ENCODE assay signal across 9 cellular contexts in the genomic region with DNA sequence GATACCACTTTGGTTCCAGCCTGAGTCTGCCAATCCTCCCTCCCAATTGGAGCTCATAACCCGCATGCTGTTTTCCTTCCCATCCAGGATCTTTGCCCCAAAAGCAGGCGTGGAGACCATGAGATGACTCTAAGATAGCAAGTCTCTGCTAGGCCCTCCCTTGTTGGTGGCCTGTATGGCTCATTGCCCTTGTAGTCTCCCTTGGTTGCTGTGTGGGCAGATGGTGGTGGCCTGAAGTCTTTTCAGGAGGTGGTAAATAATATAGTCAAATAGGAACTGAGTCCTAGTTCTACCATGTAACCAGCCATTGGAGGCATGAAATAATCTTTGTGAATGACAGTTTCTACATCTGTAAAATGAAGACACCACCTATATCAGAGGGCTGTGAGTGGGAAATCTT. TPM values are rescaled to one million over a fixed set of nuclear protein-coding genes. Genes with fewer than 3 reads are reported as not detected.
DNase-seq lines count a peak whose midpoint lies in the region; ATAC-seq and TF ChIP-seq lines count a peak whose summit lies in the region.
"Had no signal": no experiment of that assay in that cellular context is flagged by ENCODE, and none has a peak within 500 bp of the region (broad histone marks: within the 10 kb centered on the region; RNA-seq: fewer than 3 reads in every experiment).

No MANE protein-coding gene starts in this region.

- peaks cover 8% of the 10 kb centered on the region for H3K36me3 Mint-ChIP-seq in T-helper 1 cell treated with Interleukin-12 subunit alpha and Interleukin-12 subunit beta and Interleukin-4 antibody, amounts not matched to agents 30 μg/mL and 1 μg/mL, for 36 hours (ENCODE audit: low read depth)
- H3K36me3 Mint-ChIP-seq in stimulated activated effector memory CD8-positive, alpha-beta T cell treated with anti-CD3 and anti-CD28 coated beads, Interleukin-12 subunit alpha, Interleukin-12 subunit beta, amount 100 ng/mL, for 72 hours = peaks cover 26% of the 10 kb centered on the region

- in situ Hi-C loops in ACHN (cut with HindIII; ENCODE audit: low pct_ligation_motif_present, low pct_unique_long_range_greater_than_20kb, low sequenced_read_pairs) = no loop called here

- H3K27ac Mint-ChIP-seq in T-helper 1 cell treated with Interleukin-12 subunit alpha and Interleukin-12 subunit beta and Interleukin-4 antibody, amounts not matched to agents 30 μg/mL and 1 μg/mL, for 36 hours = no peak overlapping the region
- peak overlapping the region; percentile 93 for H3K27ac Mint-ChIP-seq in stimulated activated effector memory CD8-positive, alpha-beta T cell treated with anti-CD3 and anti-CD28 coated beads, Interleukin-12 subunit alpha, Interleukin-12 subunit beta, amount 100 ng/mL, for 72 hours

- no peak for DNase-seq in T-helper 1 cell
- no peak for DNase-seq in fibroblast of villous mesenchyme (ENCODE audit: low read depth)
- DNase-seq in stimulated activated effector memory CD8-positive, alpha-beta T cell treated with anti-CD3 and anti-CD28 coated beads, Interleukin-12 subunit alpha, Interleukin-12 subunit beta, amount 100 ng/mL, for 72 hours (ENCODE audit: low spot score in 2 of 2) = no peak
- no peak for DNase-seq in NCI-H2081 (lab: John Stamatoyannopoulos, UW)
- DNase-seq in ACHN = no peak
- no peak for DNase-seq in dermis blood vessel endothelial cell
- DNase-seq: left ventricle myocardium superior had no signal

- H3K4me3 ChIP-seq in WI38 (ENCODE audit: low read depth, low read length) = peak overlapping the region; percentile 65; the same call in 1 of the 2 replicates
- H3K4me3 ChIP-seq in fibroblast of villous mesenchyme (ENCODE audit: low read depth, low read length) = peak overlapping the region; percentile 73

- H3K4me3 Mint-ChIP-seq in T-helper 1 cell treated with Interleukin-12 subunit alpha and Interleukin-12 subunit beta and Interleukin-4 antibody, amounts not matched to agents 30 μg/mL and 1 μg/mL, for 36 hours = peak overlapping the region; percentile 83
- peak overlapping the region; percentile 77 for H3K4me3 Mint-ChIP-seq in stimulated activated effector memory CD8-positive, alpha-beta T cell treated with anti-CD3 and anti-CD28 coated beads, Interleukin-12 subunit alpha, Interleukin-12 subunit beta, amount 100 ng/mL, for 72 hours

- H3K4me1 Mint-ChIP-seq in T-helper 1 cell treated with Interleukin-12 subunit alpha and Interleukin-12 subunit beta and Interleukin-4 antibody, amounts not matched to agents 30 μg/mL and 1 μg/mL, for 36 hours (ENCODE audit: low read depth) = peaks cover 18% of the 10 kb centered on the region
- H3K4me1 Mint-ChIP-seq in stimulated activated effector memory CD8-positive, alpha-beta T cell treated with anti-CD3 and anti-CD28 coated beads, Interleukin-12 subunit alpha, Interleukin-12 subunit beta, amount 100 ng/mL, for 72 hours = peaks cover 29% of the 10 kb centered on the region

- peak; percentile 61 for ATAC-seq in stimulated activated effector memory CD8-positive, alpha-beta T cell treated with anti-CD3 and anti-CD28 coated beads, Interleukin-12 subunit alpha, Interleukin-12 subunit beta, amount 100 ng/mL, for 72 hours

- TF ChIP-seq CTCF in WI38 (IDR thresholded peaks at IDR 0.05; ENCODE audit: low read depth, low read length) = no peak
- TF ChIP-seq CTCF in fibroblast of villous mesenchyme (IDR thresholded peaks at IDR 0.05; ENCODE audit: insufficient read depth, low read depth, low read length) = no peak

- no peaks in the 10 kb centered on the region for H3K9me3 Mint-ChIP-seq in T-helper 1 cell treated with Interleukin-12 subunit alpha and Interleukin-12 subunit beta and Interleukin-4 antibody, amounts not matched to agents 30 μg/mL and 1 μg/mL, for 36 hours
- H3K9me3 Mint-ChIP-seq in stimulated activated effector memory CD8-positive, alpha-beta T cell treated with anti-CD3 and anti-CD28 coated beads, Interleukin-12 subunit alpha, Interleukin-12 subunit beta, amount 100 ng/mL, for 72 hours = no peaks in the 10 kb centered on the region

- H3K27me3 Mint-ChIP-seq in T-helper 1 cell treated with Interleukin-12 subunit alpha and Interleukin-12 subunit beta and Interleukin-4 antibody, amounts not matched to agents 30 μg/mL and 1 μg/mL, for 36 hours (ENCODE audit: low read depth) = no peaks in the 10 kb centered on the region

RNA-seq across cellular contexts. Expression of a gene that starts 1.2 kb away (rescaled TPM):
- 72.5 and 91.8 TPM in 2 replicates for total RNA-seq in fibroblast of villous mesenchyme
- 65.9 and 103 TPM in 2 replicates for total RNA-seq in dermis blood vessel endothelial cell

RNA-seq across cellular contexts. Expression of a gene that starts 7.2 kb away (rescaled TPM):
- total RNA-seq in fibroblast of villous mesenchyme = 81.8 and 106 TPM in 2 replicates
- 50.7 and 75.9 TPM in 2 replicates for total RNA-seq in dermis blood vessel endothelial cell

RNA-seq across cellular contexts. Expression of a gene that starts 14.2 kb away (rescaled TPM):
- total RNA-seq in fibroblast of villous mesenchyme (44.9 and 54.4 TPM in 2 replicates), dermis blood vessel endothelial cell (58.0 and 61.4 TPM in 2 replicates)

RNA-seq across cellular contexts. Expression of a gene that starts 18.4 kb away (rescaled TPM):
- 15.5 and 17.4 TPM in 2 replicates for total RNA-seq in fibroblast of villous mesenchyme
- total RNA-seq in dermis blood vessel endothelial cell = 20.8 and 25.9 TPM in 2 replicates

RNA-seq across cellular contexts. Expression of a gene that starts 20.7 kb away (rescaled TPM):
- total RNA-seq in fibroblast of villous mesenchyme = 45.4 and 53.5 TPM in 2 replicates
- 105 and 111 TPM in 2 replicates for total RNA-seq in dermis blood vessel endothelial cell
